ENCODE assay signal across 26 cellular contexts in genomic region chr22:30866216-30866615, GRCh38.
DNase-seq lines count a peak whose midpoint lies in the region; ATAC-seq and TF ChIP-seq lines count a peak whose summit lies in the region.
"Had no signal": no experiment of that assay in that cellular context is flagged by ENCODE, and none has a peak within 500 bp of the region (broad histone marks: within the 10 kb centered on the region; RNA-seq: fewer than 3 reads in every experiment).

No MANE protein-coding gene starts in this region.

- no peaks in the 10 kb centered on the region for H3K27me3 Mint-ChIP-seq in type B pancreatic cell
- no peaks in the 10 kb centered on the region for H3K27me3 Mint-ChIP-seq in effector memory CD8-positive, alpha-beta T cell
- H3K27me3 Mint-ChIP-seq: CD4-positive, alpha-beta memory T cell had no signal

- no peaks in the 10 kb centered on the region for H3K9me2 ChIP-seq in SK-N-SH

- peak; percentile 4 for DNase-seq in SK-N-SH
- peak; percentile 9 for DNase-seq in GM13976 (ENCODE audit: low spot score)
- peak; percentile 10 for DNase-seq in left lobe of liver (ENCODE audit: low spot score)
- DNase-seq in type B pancreatic cell (ENCODE audit: extremely low spot score, unreplicated experiment): peak; percentile 32
- no peak for DNase-seq in effector memory CD8-positive, alpha-beta T cell
- no peak for DNase-seq in NCI-H1048 (lab: John Stamatoyannopoulos, UW)
- DNase-seq: ACHN; CD4-positive, alpha-beta memory T cell; COR-L47; DMS53; Kasumi-1; MV-4-11; NCI-H1105 treated with DMSO at 0.1 percent for 48 hours; NCI-H146; NCI-H1930; NCI-H446 treated with DMSO at 0.1 percent for 48 hours; NCI-H526; NK-92 treated with Interleukin-12 subunit alpha and Interleukin-12 subunit beta, amount 100 ng/mL, for 24 hours; SJCRH30 had no signal

- TF ChIP-seq EP300 in SK-N-SH (IDR thresholded peaks at IDR 0.05; ENCODE audit: borderline replicate concordance in 1 of 2, low read depth in 1 of 2, low read length in 1 of 2): no peak

- CTCF ChIA-PET in SK-N-SH (lab: Yijun Ruan, JAX): interaction anchor here (0.5 to 1.2 kb wide), 2 partner anchors 9 to 310 kb away, joined by 3 read pairs; no protein-coding TSS in a partner anchor

- no peak overlapping the region for H3K4me2 ChIP-seq in SK-N-SH
- H3K4me2 ChIP-seq: GM23338 had no signal

- H3K4me3 Mint-ChIP-seq in type B pancreatic cell: no peak overlapping the region
- no peak overlapping the region for H3K4me3 Mint-ChIP-seq in effector memory CD8-positive, alpha-beta T cell
- H3K4me3 Mint-ChIP-seq: CD4-positive, alpha-beta memory T cell; GM23338; H9 had no signal

- in situ Hi-C loops in GM13976 (cut with MboI; ENCODE audit: low sequenced_read_pairs, unreplicated experiment): no loop called here

- TF ChIP-seq RAD21 in SK-N-SH (IDR thresholded peaks at IDR 0.05; ENCODE audit: low read length): no peak

- peaks cover 5 to 34% of the 10 kb centered on the region in 2 experiments; a peak in 1 of 4 replicates for H3K4me1 ChIP-seq in SK-N-SH (ENCODE audit: control insufficient read depth in 1 of 2, insufficient read depth in 2 of 2, low read depth in 1 of 2, low read length in 1 of 2)
- H3K4me1 ChIP-seq: SJCRH30 had no signal

- H3K36me3 ChIP-seq in SK-N-SH (replicated peaks in 1 of 2; ENCODE audit: control insufficient read depth in 1 of 2, insufficient read depth in 2 of 2, low read length in 1 of 2): no peaks in the 10 kb centered on the region
- H3K36me3 ChIP-seq: SJCRH30 had no signal

- TF ChIP-seq CTCF in SK-N-SH (IDR thresholded peaks at IDR 0.05): no peak
- TF ChIP-seq CTCF in GM13976 (IDR thresholded peaks at IDR 0.05; ENCODE audit: borderline replicate concordance, control extremely low read depth, extremely low read depth, insufficient read depth, missing control alignments): no peak
- no peak for TF ChIP-seq CTCF in type B pancreatic cell (conservative IDR thresholded peaks at IDR 0.05)

- no peak overlapping the region for H3K27ac ChIP-seq in SK-N-SH (ENCODE audit: low read depth in 2 of 2, low read length in 1 of 2)
- H3K27ac ChIP-seq: 22Rv1, SJCRH30 had no signal

- POLR2A ChIA-PET in SK-N-SH (lab: Yijun Ruan, JAX): no interaction called here

- H3K9me3 ChIP-seq in SK-N-SH: no peaks in the 10 kb centered on the region
- H3K9me3 ChIP-seq: SJCRH30 had no signal

- no peak overlapping the region for H2AFZ ChIP-seq in SK-N-SH (ENCODE audit: low read depth)
- H2AFZ ChIP-seq: GM23338 had no signal

- H4K20me1 ChIP-seq in SK-N-SH (ENCODE audit: insufficient read depth): no peaks in the 10 kb centered on the region

- ATAC-seq in SK-N-SH treated with all-trans-retinoic acid at 6 μM for 48 hours (no peak), left lobe of liver (no peak), GM21447 (IDR thresholded peaks at IDR 0.05; ENCODE audit: unreplicated experiment) (no peak)
- ATAC-seq in effector memory CD8-positive, alpha-beta T cell (replicated peaks): no peak
- ATAC-seq: Right ventricle myocardium inferior had no signal

- WGBS in SK-N-SH (ENCODE audit: low lambda C conversion rate): 95% methylated on average over 8 of the region's 8 CpGs

- no peak overlapping the region for H3K27ac Mint-ChIP-seq in type B pancreatic cell
- peak overlapping the region in 1 of 2 donors; percentile 6 for H3K27ac Mint-ChIP-seq in effector memory CD8-positive, alpha-beta T cell
- H3K27ac Mint-ChIP-seq: CD4-positive, alpha-beta memory T cell; GM23338; H9 had no signal

- H3F3A ChIP-seq in SK-N-SH (replicated peaks; ENCODE audit: insufficient read depth): no peaks in the 10 kb centered on the region

- H3K79me2 ChIP-seq in SK-N-SH (ENCODE audit: insufficient read depth): no peaks in the 10 kb centered on the region

- H3K9me3 Mint-ChIP-seq in type B pancreatic cell: no peaks in the 10 kb centered on the region
- H3K9me3 Mint-ChIP-seq in effector memory CD8-positive, alpha-beta T cell: no peaks in the 10 kb centered on the region
- H3K9me3 Mint-ChIP-seq: CD4-positive, alpha-beta memory T cell; GM23338; H9 had no signal

- no peak overlapping the region for H3K4me3 ChIP-seq in SK-N-SH (ENCODE audit: low read depth in 2 of 2, low read length in 1 of 2)
- H3K4me3 ChIP-seq: GM23338, K562, SJCRH30 had no signal

- H3K4me1 Mint-ChIP-seq in type B pancreatic cell (ENCODE audit: unreplicated experiment): no peaks in the 10 kb centered on the region
- H3K4me1 Mint-ChIP-seq in effector memory CD8-positive, alpha-beta T cell (ENCODE audit: low read depth in 2 of 2): peaks cover 0 to 2% of the 10 kb centered on the region in 2 donors

- H3K9ac ChIP-seq in SK-N-SH: no peak overlapping the region

- no peaks in the 10 kb centered on the region for H3K27me3 ChIP-seq in SK-N-SH (ENCODE audit: insufficient read depth)
- H3K27me3 ChIP-seq: SJCRH30 had no signal

- no peaks in the 10 kb centered on the region for H3K36me3 Mint-ChIP-seq in type B pancreatic cell
- peaks cover 2% of the 10 kb centered on the region for H3K36me3 Mint-ChIP-seq in effector memory CD8-positive, alpha-beta T cell (ENCODE audit: insufficient read depth)
- H3K36me3 Mint-ChIP-seq: CD4-positive, alpha-beta memory T cell had no signal

TF ChIP-seq in SK-N-SH, 30 proteins besides CTCF, POLR2A, EP300 and RAD21 (continues in another document):
- TF ChIP-seq ZBTB33 (IDR thresholded peaks at IDR 0.05; ENCODE audit: borderline replicate concordance, low read depth): no peak
- no peak for TF ChIP-seq IRF3 (IDR thresholded peaks at IDR 0.05; ENCODE audit: low read depth, low read length)

TF ChIP-seq in SK-N-SH treated with all-trans-retinoic acid at 6 μM for 48 hours, 23 proteins besides CTCF, POLR2A, EP300 and RAD21:
- TF ChIP-seq RARB (CRISPR knock-in tag; IDR thresholded peaks at IDR 0.05) (no peak), PPARA (CRISPR knock-in tag; IDR thresholded peaks at IDR 0.05; ENCODE audit: borderline replicate concordance) (no peak), CSDC2 (CRISPR knock-in tag; IDR thresholded peaks at IDR 0.05) (no peak), ISL1 (CRISPR knock-in tag; IDR thresholded peaks at IDR 0.05) (no peak), GLIS3 (CRISPR knock-in tag; IDR thresholded peaks at IDR 0.05) (no peak), POU6F1 (CRISPR knock-in tag; IDR thresholded peaks at IDR 0.05; ENCODE audit: borderline replicate concordance, low read depth) (no peak), OSR1 (CRISPR knock-in tag; IDR thresholded peaks at IDR 0.05) (no peak), ARNTL (CRISPR knock-in tag; IDR thresholded peaks at IDR 0.05; ENCODE audit: borderline replicate concordance, low read depth) (no peak)

Comparison
In these comparisons a context has a peak if more than half of its experiments do, and no peak if none do; other contexts are left out.
1. DNase-seq: peak in SK-N-SH (single experiment), GM13976 (single experiment), left lobe of liver (single experiment) and type B pancreatic cell (single experiment); none in effector memory CD8-positive, alpha-beta T cell (0 of 3) and NCI-H1048 (single experiment).